Comparison of ENCODE assay signal across 16 cellular contexts in genomic region chr15:68053001-68053400, GRCh38. TPM values are rescaled to one million over a fixed set of nuclear protein-coding genes. Genes with fewer than 3 reads are reported as not detected.
A peak's percentile ranks its signal among the peaks of the same experiment; 100 is the strongest.
DNase-seq lines count a peak whose midpoint lies in the region; ATAC-seq and TF ChIP-seq lines count a peak whose summit lies in the region.
"Had no signal": no experiment of that assay in that cellular context is flagged by ENCODE, and none has a peak within 500 bp of the region (broad histone marks: within the 10 kb centered on the region; RNA-seq: fewer than 3 reads in every experiment).

No MANE protein-coding gene starts in this region.

- 0 out of 2 replicates have a peak, but pooled peaks cover 7% of the 10 kb centered on the region for H3K27me3 ChIP-seq in GM23338 (ENCODE audit: insufficient read depth)
- H3K27me3 ChIP-seq: adrenal gland, BLaER1, transverse colon had no signal

- H3K36me3 Mint-ChIP-seq in activated CD4-positive, alpha-beta T cell treated with anti-CD3 and anti-CD28 coated beads, Interleukin-2, amount 10 ng/mL, durations not matched to agents 24 days and 14 days (ENCODE audit: low read depth): peaks cover 3% of the 10 kb centered on the region
- H3K36me3 Mint-ChIP-seq in GM23338 (ENCODE audit: low read depth) (no peaks in the 10 kb centered on the region), chondrocyte (ENCODE audit: low read depth) (no peaks in the 10 kb centered on the region)
- H3K36me3 Mint-ChIP-seq in activated naive CD8-positive, alpha-beta T cell: no peaks in the 10 kb centered on the region
- H3K36me3 Mint-ChIP-seq in naive thymus-derived CD8-positive, alpha-beta T cell: no peaks in the 10 kb centered on the region

- peak overlapping the region; percentile 89; the same call in 1 of the 2 replicates for H3K4me3 ChIP-seq in GM23338

- peaks cover 45% of the 10 kb centered on the region for H3K4me1 ChIP-seq in GM23338 (ENCODE audit: insufficient read depth)

- H3K27ac Mint-ChIP-seq in activated CD4-positive, alpha-beta T cell treated with anti-CD3 and anti-CD28 coated beads, Interleukin-2, amount 10 ng/mL, durations not matched to agents 24 days and 14 days: peak overlapping the region; percentile 17
- H3K27ac Mint-ChIP-seq in GM23338 (no peak overlapping the region), chondrocyte (ENCODE audit: unreplicated experiment) (no peak overlapping the region)
- no peak overlapping the region for H3K27ac Mint-ChIP-seq in activated naive CD8-positive, alpha-beta T cell
- H3K27ac Mint-ChIP-seq in naive thymus-derived CD8-positive, alpha-beta T cell: no peak overlapping the region

- H3K9me3 Mint-ChIP-seq in activated CD4-positive, alpha-beta T cell treated with anti-CD3 and anti-CD28 coated beads, Interleukin-2, amount 10 ng/mL, durations not matched to agents 24 days and 14 days: peaks cover 8% of the 10 kb centered on the region
- H3K9me3 Mint-ChIP-seq in GM23338 (no peaks in the 10 kb centered on the region), chondrocyte (ENCODE audit: low read depth) (no peaks in the 10 kb centered on the region)
- no peaks in the 10 kb centered on the region for H3K9me3 Mint-ChIP-seq in activated naive CD8-positive, alpha-beta T cell (ENCODE audit: low read depth)
- no peaks in the 10 kb centered on the region for H3K9me3 Mint-ChIP-seq in naive thymus-derived CD8-positive, alpha-beta T cell

- ATAC-seq in GM23338: no peak
- ATAC-seq in naive thymus-derived CD8-positive, alpha-beta T cell: no peak
- ATAC-seq: SK-N-SH treated with all-trans-retinoic acid at 6 μM for 48 hours had no signal

- POLR2A ChIA-PET in naive thymus-derived CD8-positive, alpha-beta T cell (lab: Charles Lee): interaction anchor here (1.7 kb wide), 1 partner anchor 175 kb away, joined by 7 read pairs; no protein-coding TSS in a partner anchor

- TF ChIP-seq CTCF in GM23338 (conservative IDR thresholded peaks at IDR 0.05; ENCODE audit: low read depth in 2 of 2) (no peak), chondrocyte (IDR thresholded peaks at IDR 0.05) (no peak)

- H3K79me2 ChIP-seq in GM23338 (replicated peaks; ENCODE audit: insufficient read depth): peaks cover 31% of the 10 kb centered on the region

- peaks cover 17% of the 10 kb centered on the region for H4K20me1 ChIP-seq in GM23338 (replicated peaks; ENCODE audit: insufficient read depth)

- peaks cover 32% of the 10 kb centered on the region for H3K4me1 Mint-ChIP-seq in activated CD4-positive, alpha-beta T cell treated with anti-CD3 and anti-CD28 coated beads, Interleukin-2, amount 10 ng/mL, durations not matched to agents 24 days and 14 days
- H3K4me1 Mint-ChIP-seq in GM23338: peaks cover 44% of the 10 kb centered on the region
- peaks cover 31% of the 10 kb centered on the region for H3K4me1 Mint-ChIP-seq in activated naive CD8-positive, alpha-beta T cell (ENCODE audit: low read depth)
- peaks cover 14 to 39% (median 31%) of the 10 kb centered on the region in 4 donors for H3K4me1 Mint-ChIP-seq in naive thymus-derived CD8-positive, alpha-beta T cell
- H3K4me1 Mint-ChIP-seq in chondrocyte (ENCODE audit: low read depth): peaks cover 27% of the 10 kb centered on the region

- peak overlapping the region; percentile 60 for H3K4me3 Mint-ChIP-seq in activated CD4-positive, alpha-beta T cell treated with anti-CD3 and anti-CD28 coated beads, Interleukin-2, amount 10 ng/mL, durations not matched to agents 24 days and 14 days
- peak overlapping the region; percentile 31; the same call in 2 of the 3 replicates for H3K4me3 Mint-ChIP-seq in GM23338
- H3K4me3 Mint-ChIP-seq in activated naive CD8-positive, alpha-beta T cell: peak overlapping the region; percentile 89
- peak overlapping the region in 8 of 10 donors; percentile 6 to 92 (median 40) for H3K4me3 Mint-ChIP-seq in naive thymus-derived CD8-positive, alpha-beta T cell
- H3K4me3 Mint-ChIP-seq in chondrocyte (ENCODE audit: unreplicated experiment): no peak overlapping the region

- H3F3A ChIP-seq in GM23338 (replicated peaks; ENCODE audit: low read depth): no peaks in the 10 kb centered on the region

- intact Hi-C loops in activated CD4-positive, alpha-beta T cell treated with anti-CD3 and anti-CD28 coated beads, Interleukin-2, amount 10 ng/mL, durations not matched to agents 24 days and 14 days (cut with micrococcal nuclease): loop anchor here (5.0 to 10.0 kb wide), 5 partner anchors 62 to 528 kb away; partner anchors contain the start of genes C15orf61, FEM1B and RNU6-1

- peak overlapping the region; percentile 83 for H3K4me2 ChIP-seq in GM23338

- H2AFZ ChIP-seq in GM23338: peak overlapping the region; percentile 93; the same call in 1 of the 2 replicates

- H3K9me2 ChIP-seq in GM23338 (ENCODE audit: insufficient read depth): no peaks in the 10 kb centered on the region

- H3K27ac ChIP-seq in GM23338 (ENCODE audit: low read depth): no peak overlapping the region
- H3K27ac ChIP-seq: adrenal gland had no signal

- H3K27me3 Mint-ChIP-seq in activated CD4-positive, alpha-beta T cell treated with anti-CD3 and anti-CD28 coated beads, Interleukin-2, amount 10 ng/mL, durations not matched to agents 24 days and 14 days: peaks cover 12% of the 10 kb centered on the region
- H3K27me3 Mint-ChIP-seq in GM23338 (ENCODE audit: insufficient read depth, low read depth, poor library complexity) (peaks cover 11% of the 10 kb centered on the region), chondrocyte (ENCODE audit: low read depth) (no peaks in the 10 kb centered on the region)
- peaks cover 1% of the 10 kb centered on the region for H3K27me3 Mint-ChIP-seq in activated naive CD8-positive, alpha-beta T cell
- peaks cover 0 to 16% (median 2%) of the 10 kb centered on the region in 5 donors for H3K27me3 Mint-ChIP-seq in naive thymus-derived CD8-positive, alpha-beta T cell

- H3K36me3 ChIP-seq in GM23338 (ENCODE audit: insufficient read depth): no peaks in the 10 kb centered on the region
- H3K36me3 ChIP-seq: adrenal gland, BLaER1, transverse colon had no signal

- DNase-seq in activated CD4-positive, alpha-beta T cell treated with anti-CD3 and anti-CD28 coated beads, Interleukin-2, amount 10 ng/mL, durations not matched to agents 24 days and 14 days: no peak
- DNase-seq in activated CD4-positive, alpha-beta T cell treated with anti-CD3 and anti-CD28 coated beads, Interleukin-2, amount 50 U/mL, for 48 hours: no peak
- no peak for DNase-seq in GM23338 (ENCODE audit: low spot score)
- no peak for DNase-seq in naive thymus-derived CD8-positive, alpha-beta T cell
- DNase-seq in chondrocyte (ENCODE audit: low spot score): no peak
- DNase-seq in RKO (ENCODE audit: low spot score): no peak
- DNase-seq in NCI-H345 (lab: John Stamatoyannopoulos, UW): no peak
- DNase-seq: 8988T; adrenal gland; central memory CD4-positive, alpha-beta T cell; effector memory CD4-positive, alpha-beta T cell; NCI-H2081; transverse colon had no signal

TF ChIP-seq in GM23338, 12 proteins besides CTCF, POLR2A, EP300 and RAD21 (continues in another document):
- no peak for TF ChIP-seq ZNF331 (CRISPR knock-in tag; IDR thresholded peaks at IDR 0.05; ENCODE audit: low read depth)

RNA-seq across cellular contexts. Expression of gene PIAS1, which starts 1.1 kb away (rescaled TPM):
- total RNA-seq in activated CD4-positive, alpha-beta T cell treated with anti-CD3 and anti-CD28 coated beads, Interleukin-2, amount 10 ng/mL, durations not matched to agents 24 days and 14 days: 27.8 and 29.4 TPM in 2 replicates
- total RNA-seq in GM23338 (2014; rRNA removed; shearing (Covaris generic)): 20.0 and 32.1 TPM in 2 replicates
- polyA plus RNA-seq in GM23338 (2016; fragmentation: Nextera tagmentation; extraction: Ambion mirVana): 23.3 and 30.7 TPM in 2 replicates
- total RNA-seq in naive thymus-derived CD8-positive, alpha-beta T cell: 10 to 100 TPM; 90.0 to 94.1 TPM
- polyA plus RNA-seq in naive thymus-derived CD8-positive, alpha-beta T cell: 100 to 1,000 TPM; 120 to 149 (median 138) TPM
- 30.8 to 39.1 TPM (median 32.6 TPM) in 3 replicates for total RNA-seq in chondrocyte
